Comparison of ENCODE assay signal across 9 cellular contexts in genomic region chr1:238113222-238113621, GRCh38.
"Had no signal": no experiment of that assay in that cellular context is flagged by ENCODE, and none has a peak within 500 bp of the region (broad histone marks: within the 10 kb centered on the region; RNA-seq: fewer than 3 reads in every experiment).

No MANE protein-coding gene starts in this region.

- DNase-seq: GM23248, GOT3, H7, H9, HCEC 1CT, HFFc6 had no signal

- H3K4me2 ChIP-seq: GM23338 had no signal

- H3K27ac ChIP-seq: GM23248 had no signal

- H3K4me3 ChIP-seq: GM23248, GM23338, HAP-1 had no signal

- H3K9ac ChIP-seq: GM23248 had no signal

- ATAC-seq: GM23338, HCT116 had no signal

- H3K9me3 ChIP-seq: HAP-1 had no signal

- H3K36me3 ChIP-seq: HAP-1 had no signal

- H2AFZ ChIP-seq: GM23248, GM23338 had no signal
